ENCODE assay signal across 1 cellular context in the genomic region with DNA sequence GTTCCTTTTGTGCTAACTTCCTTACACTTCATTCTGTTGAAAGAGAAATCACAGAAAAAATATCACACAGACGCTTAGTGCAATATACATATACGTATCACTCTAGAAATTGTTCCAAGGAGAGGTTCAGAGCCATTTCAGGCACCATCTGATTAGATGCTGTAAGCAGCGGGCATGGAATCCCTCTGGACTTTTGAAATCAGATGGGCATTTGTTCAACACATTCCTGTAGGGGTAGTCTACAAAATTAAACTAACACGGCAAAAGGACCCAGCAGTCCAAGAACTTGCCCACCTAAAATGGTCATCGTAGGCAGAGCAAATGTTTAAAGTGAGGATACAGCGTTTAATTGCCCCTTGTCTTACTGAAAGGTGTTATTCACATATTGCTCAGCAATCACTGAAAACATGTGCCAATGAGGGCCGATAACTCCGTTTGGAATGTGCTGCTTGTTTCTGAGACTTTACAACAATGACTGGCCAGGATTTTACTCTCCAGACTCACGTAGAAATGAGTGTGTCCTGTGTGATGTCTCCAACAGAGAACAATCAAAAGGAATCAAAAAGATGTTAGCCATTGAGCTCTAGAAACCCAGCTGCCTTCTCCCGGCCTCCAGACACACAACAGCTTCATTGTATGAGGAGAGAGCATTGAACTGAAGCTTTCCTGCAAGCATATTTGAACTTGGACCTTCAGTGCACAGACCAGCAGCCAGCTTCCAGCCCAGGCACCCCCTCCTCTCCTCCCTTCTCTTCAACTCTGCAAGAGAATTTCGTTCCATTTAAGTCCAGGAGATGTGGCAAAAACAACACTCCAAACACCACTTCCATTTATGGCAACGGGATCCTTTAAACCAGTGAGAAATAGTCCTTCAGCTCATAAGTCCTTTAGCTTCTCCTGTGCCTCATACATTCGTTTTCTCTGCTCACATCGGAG.
TF ChIP-seq lines count a peak whose summit lies in the region.

No MANE protein-coding gene starts in this region.

TF ChIP-seq in IMR-90, 13 proteins besides CTCF, POLR2A, EP300 and RAD21:
- no peak for TF ChIP-seq CHD1 (IDR thresholded peaks at IDR 0.05; ENCODE audit: low read depth, low read length)
- no peak for TF ChIP-seq BHLHE40 (IDR thresholded peaks at IDR 0.05; ENCODE audit: low read depth, low read length)
- TF ChIP-seq MXI1 (IDR thresholded peaks at IDR 0.05; ENCODE audit: borderline replicate concordance, low read depth, low read length): no peak
- no peak for TF ChIP-seq MAZ (IDR thresholded peaks at IDR 0.05; ENCODE audit: borderline replicate concordance, low read depth, low read length)
- TF ChIP-seq ELK1 (IDR thresholded peaks at IDR 0.05; ENCODE audit: borderline replicate concordance, low read depth, low read length): no peak
